In the genomic region with DNA sequence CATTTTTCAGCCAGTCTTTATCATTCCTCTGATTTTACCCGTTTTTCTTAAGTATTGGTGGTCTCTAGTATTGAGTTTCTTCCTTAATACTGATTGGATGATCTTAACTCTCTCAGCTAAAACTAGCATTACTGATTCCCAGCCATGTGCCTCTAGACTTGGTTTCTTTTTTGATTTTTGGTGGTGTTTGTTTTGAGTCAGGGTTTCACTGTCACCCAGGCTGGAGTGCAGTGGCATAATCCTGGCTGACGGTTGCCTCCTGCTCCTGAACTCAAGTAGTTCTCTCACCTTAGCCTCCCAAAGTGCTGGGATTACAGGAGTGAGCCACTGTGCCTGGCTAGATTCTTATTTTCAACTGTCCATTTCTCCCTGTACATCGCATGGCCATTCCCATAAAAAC, we compare ENCODE assay signal across 23 cellular contexts. TPM values are rescaled to one million over a fixed set of nuclear protein-coding genes. Genes with fewer than 3 reads are reported as not detected.
DNase-seq lines count a peak whose midpoint lies in the region; ATAC-seq and TF ChIP-seq lines count a peak whose summit lies in the region.
"Had no signal": no experiment of that assay in that cellular context is flagged by ENCODE, and none has a peak within 500 bp of the region (broad histone marks: within the 10 kb centered on the region; RNA-seq: fewer than 3 reads in every experiment).

No MANE protein-coding gene starts in this region.

- H3K4me3 Mint-ChIP-seq in CD8-positive, alpha-beta T cell, result no peak overlapping the region
- H3K4me3 Mint-ChIP-seq in GM23338, result no peak overlapping the region
- H3K4me3 Mint-ChIP-seq in naive thymus-derived CD8-positive, alpha-beta T cell, result no peak overlapping the region
- H3K4me3 Mint-ChIP-seq: activated naive CD4-positive, alpha-beta T cell treated with anti-CD3 and anti-CD28 coated beads, Interleukin-2, amount 10 ng/mL, durations not matched to agents 7 days and 5 days; HFFc6; IgD-negative memory B cell; immature natural killer cell; natural killer cell treated with Interleukin-12 subunit alpha and Interleukin-12 subunit beta and Interleukin-15 and Interleukin-18, amount 100 ng/mL, for 72 hours had no signal

- TF ChIP-seq CTCF in CD8-positive, alpha-beta T cell (IDR thresholded peaks at IDR 0.05), result no peak
- no peak for TF ChIP-seq CTCF in GM23338 (conservative IDR thresholded peaks at IDR 0.05; ENCODE audit: low read depth in 2 of 2)
- no peak for TF ChIP-seq CTCF in GM13977 (IDR thresholded peaks at IDR 0.05; ENCODE audit: extremely low read depth, insufficient read depth, missing control alignments)

- no peaks in the 10 kb centered on the region for H3K27me3 ChIP-seq in CD8-positive, alpha-beta T cell (ENCODE audit: insufficient read depth, low read length)
- H3K27me3 ChIP-seq in GM23338 (ENCODE audit: insufficient read depth), result no peaks in the 10 kb centered on the region

- H3K4me2 ChIP-seq in GM23338, result no peak overlapping the region

- no peaks in the 10 kb centered on the region for H3K79me2 ChIP-seq in GM23338 (replicated peaks; ENCODE audit: insufficient read depth)

- H3K9me3 Mint-ChIP-seq in CD8-positive, alpha-beta T cell, result no peaks in the 10 kb centered on the region
- H3K9me3 Mint-ChIP-seq in GM23338, result no peaks in the 10 kb centered on the region
- no peaks in the 10 kb centered on the region for H3K9me3 Mint-ChIP-seq in naive thymus-derived CD8-positive, alpha-beta T cell
- H3K9me3 Mint-ChIP-seq: activated naive CD4-positive, alpha-beta T cell treated with anti-CD3 and anti-CD28 coated beads, Interleukin-2, amount 10 ng/mL, durations not matched to agents 7 days and 5 days; HFFc6; IgD-negative memory B cell; immature natural killer cell; natural killer cell treated with Interleukin-12 subunit alpha and Interleukin-12 subunit beta and Interleukin-15 and Interleukin-18, amount 100 ng/mL, for 72 hours had no signal

- H3K27me3 Mint-ChIP-seq in CD8-positive, alpha-beta T cell (ENCODE audit: low read depth), result peaks cover 23% of the 10 kb centered on the region
- H3K27me3 Mint-ChIP-seq in GM23338 (ENCODE audit: insufficient read depth, low read depth, poor library complexity), result no peaks in the 10 kb centered on the region
- peaks cover 7 to 32% (median 11%) of the 10 kb centered on the region in 5 donors for H3K27me3 Mint-ChIP-seq in naive thymus-derived CD8-positive, alpha-beta T cell

- H3K4me1 Mint-ChIP-seq in CD8-positive, alpha-beta T cell (ENCODE audit: low read depth), result no peaks in the 10 kb centered on the region
- H3K4me1 Mint-ChIP-seq in GM23338, result 0 out of 3 replicates have a peak, but pooled peaks cover 3% of the 10 kb centered on the region
- H3K4me1 Mint-ChIP-seq in naive thymus-derived CD8-positive, alpha-beta T cell, result peaks cover 0 to 3% (median 0%) of the 10 kb centered on the region in 4 donors
- H3K4me1 Mint-ChIP-seq: activated naive CD4-positive, alpha-beta T cell treated with anti-CD3 and anti-CD28 coated beads, Interleukin-2, amount 10 ng/mL, durations not matched to agents 7 days and 5 days; immature natural killer cell had no signal

- CTCF ChIA-PET in CD8-positive, alpha-beta T cell (lab: Charles Lee), result interaction anchor here (1.0 to 1.5 kb wide), 2 partner anchors 20 to 917 kb away, joined by 3 to 4 read pairs; no protein-coding TSS in a partner anchor

- intact Hi-C loops in CD8-positive, alpha-beta T cell (cut with DNase I, micrococcal nuclease), result loop anchor here in 1 of 2 experiments (5.0 kb wide), 5 partner anchors 42 to 1797 kb away; no protein-coding TSS in a partner anchor

- DNase-seq in CD8-positive, alpha-beta T cell, result no peak
- no peak for DNase-seq in GM23338 (ENCODE audit: low spot score)
- no peak for DNase-seq in GM13977 (ENCODE audit: low spot score)
- DNase-seq in naive thymus-derived CD8-positive, alpha-beta T cell, result no peak
- no peak for DNase-seq in DMS53 (lab: John Stamatoyannopoulos, UW)
- DNase-seq: activated CD4-positive, CD25-positive, alpha-beta regulatory T cell; activated naive CD4-positive, alpha-beta T cell treated with anti-CD3 and anti-CD28 coated beads, Interleukin-2, amount 10 ng/mL, durations not matched to agents 7 days and 5 days; EL; HFFc6; immature natural killer cell; NCI-H1092 treated with DMSO at 0.1 percent for 48 hours; Right ventricle myocardium superior had no signal

- no peak for ATAC-seq in CD8-positive, alpha-beta T cell
- ATAC-seq in GM18868 (IDR thresholded peaks at IDR 0.05; ENCODE audit: unreplicated experiment) (peak; percentile 79), GM23338 (no peak), HG03520 (IDR thresholded peaks at IDR 0.05; ENCODE audit: unreplicated experiment) (peak; percentile 55), HG03469 (IDR thresholded peaks at IDR 0.05; ENCODE audit: unreplicated experiment) (no peak)
- no peak for ATAC-seq in naive thymus-derived CD8-positive, alpha-beta T cell

- no peaks in the 10 kb centered on the region for H3K4me1 ChIP-seq in CD8-positive, alpha-beta T cell (ENCODE audit: insufficient read depth, low read length)
- H3K4me1 ChIP-seq in GM23338 (ENCODE audit: insufficient read depth), result peaks cover 5% of the 10 kb centered on the region; the same call in 1 of the 2 replicates

- no peaks in the 10 kb centered on the region for H3K9me3 ChIP-seq in CD8-positive, alpha-beta T cell (ENCODE audit: low read length)

- peak overlapping the region; percentile 33 for H3K27ac Mint-ChIP-seq in CD8-positive, alpha-beta T cell
- no peak overlapping the region for H3K27ac Mint-ChIP-seq in GM23338
- no peak overlapping the region for H3K27ac Mint-ChIP-seq in naive thymus-derived CD8-positive, alpha-beta T cell
- H3K27ac Mint-ChIP-seq: activated naive CD4-positive, alpha-beta T cell treated with anti-CD3 and anti-CD28 coated beads, Interleukin-2, amount 10 ng/mL, durations not matched to agents 7 days and 5 days; HFFc6; IgD-negative memory B cell; immature natural killer cell; natural killer cell treated with Interleukin-12 subunit alpha and Interleukin-12 subunit beta and Interleukin-15 and Interleukin-18, amount 100 ng/mL, for 72 hours had no signal

- no peaks in the 10 kb centered on the region for H3K9me2 ChIP-seq in GM23338 (ENCODE audit: insufficient read depth)

- no peaks in the 10 kb centered on the region for H4K20me1 ChIP-seq in GM23338 (replicated peaks; ENCODE audit: insufficient read depth)

- H3K36me3 Mint-ChIP-seq in CD8-positive, alpha-beta T cell, result no peaks in the 10 kb centered on the region
- H3K36me3 Mint-ChIP-seq in GM23338 (ENCODE audit: low read depth), result no peaks in the 10 kb centered on the region
- no peaks in the 10 kb centered on the region for H3K36me3 Mint-ChIP-seq in naive thymus-derived CD8-positive, alpha-beta T cell
- H3K36me3 Mint-ChIP-seq: activated naive CD4-positive, alpha-beta T cell treated with anti-CD3 and anti-CD28 coated beads, Interleukin-2, amount 10 ng/mL, durations not matched to agents 7 days and 5 days; IgD-negative memory B cell; natural killer cell treated with Interleukin-12 subunit alpha and Interleukin-12 subunit beta and Interleukin-15 and Interleukin-18, amount 100 ng/mL, for 72 hours had no signal

- H3K27ac ChIP-seq in CD8-positive, alpha-beta T cell (ENCODE audit: low read depth, low read length), result no peak overlapping the region
- no peak overlapping the region for H3K27ac ChIP-seq in GM23338 (ENCODE audit: low read depth)
- H3K27ac ChIP-seq: coronary artery, epithelial cell of prostate had no signal

- in situ Hi-C loops in GM13977 (cut with MboI; ENCODE audit: low pct_unique_long_range_greater_than_20kb, low sequenced_read_pairs, unreplicated experiment), result loop anchor here (25.0 kb wide), 1 partner anchor 917 kb away; no protein-coding TSS in a partner anchor

- no peak overlapping the region for H3K4me3 ChIP-seq in CD8-positive, alpha-beta T cell (ENCODE audit: low read depth, low read length)
- H3K4me3 ChIP-seq in GM23338, result no peak overlapping the region
- H3K4me3 ChIP-seq: coronary artery had no signal

- POLR2A ChIA-PET in CD8-positive, alpha-beta T cell (lab: Charles Lee), result interaction anchor here (0.6 kb wide), 1 partner anchor 60 kb away, joined by 5 read pairs; no protein-coding TSS in a partner anchor
- POLR2A ChIA-PET in naive thymus-derived CD8-positive, alpha-beta T cell (lab: Charles Lee), result no interaction called here

- no peaks in the 10 kb centered on the region for H3K36me3 ChIP-seq in CD8-positive, alpha-beta T cell (ENCODE audit: insufficient read depth, low read length)
- no peaks in the 10 kb centered on the region for H3K36me3 ChIP-seq in GM23338 (ENCODE audit: insufficient read depth)

- no peaks in the 10 kb centered on the region for H3F3A ChIP-seq in GM23338 (replicated peaks; ENCODE audit: low read depth)

- H2AFZ ChIP-seq in GM23338, result peak overlapping the region; percentile 30; the same call in 1 of the 2 replicates

RNA-seq across cellular contexts. Expression of gene DPPA5, which starts 24.9 kb away (rescaled TPM):
- not detected for total RNA-seq in CD8-positive, alpha-beta T cell
- 3.0 and 7.0 TPM in 2 replicates for total RNA-seq in GM23338 (2014; rRNA removed; shearing (Covaris generic))
- polyA plus RNA-seq in GM23338 (2016; fragmentation: Nextera tagmentation; extraction: Ambion mirVana), result 12.9 and 17.3 TPM in 2 replicates
- not detected for total RNA-seq in naive thymus-derived CD8-positive, alpha-beta T cell
- polyA plus RNA-seq in naive thymus-derived CD8-positive, alpha-beta T cell, result not detected
- total RNA-seq: HFFc6; lung microvascular endothelial cell; natural killer cell treated with Interleukin-12 subunit alpha and Interleukin-12 subunit beta and Interleukin-15 and Interleukin-18, amount 100 ng/mL, for 72 hours; pulmonary artery endothelial cell; Right ventricle myocardium superior; T-helper 2 cell treated with Interferon-gamma antibody and Interleukin-4, amounts not matched to agents 100 ng/mL and 5 ng/mL, for 36 hours had no signal
- polyA plus RNA-seq: AG04450, IgD-negative memory B cell, immature natural killer cell had no signal

RNA-seq across cellular contexts. Expression of gene KHDC3L, which starts 33.3 kb away (rescaled TPM):
- total RNA-seq in CD8-positive, alpha-beta T cell, result not detected
- total RNA-seq in GM23338 (2014; rRNA removed; shearing (Covaris generic)), result not detected in 2 replicates
- not detected in 2 replicates for polyA plus RNA-seq in GM23338 (2016; fragmentation: Nextera tagmentation; extraction: Ambion mirVana)
- total RNA-seq in naive thymus-derived CD8-positive, alpha-beta T cell, result not detected
- polyA plus RNA-seq in naive thymus-derived CD8-positive, alpha-beta T cell, result not detected
- total RNA-seq: HFFc6; lung microvascular endothelial cell; natural killer cell treated with Interleukin-12 subunit alpha and Interleukin-12 subunit beta and Interleukin-15 and Interleukin-18, amount 100 ng/mL, for 72 hours; pulmonary artery endothelial cell; Right ventricle myocardium superior; T-helper 2 cell treated with Interferon-gamma antibody and Interleukin-4, amounts not matched to agents 100 ng/mL and 5 ng/mL, for 36 hours had no signal
- polyA plus RNA-seq: AG04450, IgD-negative memory B cell, immature natural killer cell had no signal

RNA-seq across cellular contexts. Expression of gene OOEP, which starts 40.5 kb away (rescaled TPM):
- total RNA-seq in CD8-positive, alpha-beta T cell, result under 1 TPM in 1 of 2 experiments, not detected in 1; 0.49 TPM
- total RNA-seq in GM23338 (2014; rRNA removed; shearing (Covaris generic)), result not detected in 2 replicates
- polyA plus RNA-seq in GM23338 (2016; fragmentation: Nextera tagmentation; extraction: Ambion mirVana), result 0.73 and 2.1 TPM in 2 replicates
- total RNA-seq in naive thymus-derived CD8-positive, alpha-beta T cell, result under 1 TPM in 1 of 2 experiments, not detected in 1; 0.38 TPM
- under 1 TPM in 2 of 3 donors, not detected in 1; 0.51 to 0.60 TPM for polyA plus RNA-seq in naive thymus-derived CD8-positive, alpha-beta T cell
- total RNA-seq: HFFc6; natural killer cell treated with Interleukin-12 subunit alpha and Interleukin-12 subunit beta and Interleukin-15 and Interleukin-18, amount 100 ng/mL, for 72 hours; pulmonary artery endothelial cell; Right ventricle myocardium superior had no signal
- polyA plus RNA-seq: AG04450 had no signal

Comparison
In these comparisons a context has a peak if more than half of its experiments do, and no peak if none do; other contexts are left out.
1. ATAC-seq: peak in GM18868 (single experiment) and HG03520 (single experiment); none in CD8-positive, alpha-beta T cell (single experiment), GM23338 (single experiment), naive thymus-derived CD8-positive, alpha-beta T cell (0 of 2) and HG03469 (single experiment).